In genomic region chr5:665956-666711, GRCh38 we compare ENCODE assay signal across 20 cellular contexts.
"Had no signal": no experiment of that assay in that cellular context is flagged by ENCODE, and none has a peak within 500 bp of the region (broad histone marks: within the 10 kb centered on the region; RNA-seq: fewer than 3 reads in every experiment).

No MANE protein-coding gene starts in this region.

- H3K27ac Mint-ChIP-seq: activated CD4-positive, alpha-beta T cell treated with anti-CD3 and anti-CD28 coated beads, Interleukin-2, amount 10 ng/mL, durations not matched to agents 7 days and 5 days; activated T-cell treated with anti-CD3 and anti-CD28 coated beads, Interleukin-2, amount 50 U/mL, for 72 hours; stimulated activated memory B cell treated with anti-CD40 and anti-IgM and Interleukin-4, amounts not matched to agents 10 μg/mL and 1 μg/mL and 100 μg/mL, for 72 hours had no signal

- H3K27ac ChIP-seq: breast epithelium, epithelial cell of prostate, left lung, psoas muscle, right lobe of liver, tibial artery had no signal

- H3K27me3 ChIP-seq: breast epithelium, left lung, right lobe of liver, tibial artery had no signal

- H3K4me3 ChIP-seq: breast epithelium, left lung, psoas muscle, right lobe of liver, tibial artery had no signal

- H3K4me1 Mint-ChIP-seq: activated CD4-positive, alpha-beta T cell treated with anti-CD3 and anti-CD28 coated beads, Interleukin-2, amount 10 ng/mL, durations not matched to agents 7 days and 5 days; naive thymus-derived CD8-positive, alpha-beta T cell had no signal

- H3K9me3 ChIP-seq: breast epithelium, left lung, psoas muscle, right lobe of liver, tibial artery had no signal

- H3K4me3 Mint-ChIP-seq: activated CD4-positive, alpha-beta T cell treated with anti-CD3 and anti-CD28 coated beads, Interleukin-2, amount 10 ng/mL, durations not matched to agents 7 days and 5 days; activated T-cell treated with anti-CD3 and anti-CD28 coated beads, Interleukin-2, amount 50 U/mL, for 72 hours; naive thymus-derived CD8-positive, alpha-beta T cell; stimulated activated memory B cell treated with anti-CD40 and anti-IgM and Interleukin-4, amounts not matched to agents 10 μg/mL and 1 μg/mL and 100 μg/mL, for 72 hours had no signal

- DNase-seq: activated CD4-positive, alpha-beta T cell treated with anti-CD3 and anti-CD28 coated beads, Interleukin-2, amount 10 ng/mL, durations not matched to agents 7 days and 5 days; activated CD8-positive, alpha-beta memory T cell treated with anti-CD3 and anti-CD28 coated beads, Interleukin-2, amount 50 U/mL, for 4 hours; activated effector memory CD4-positive, alpha-beta T cell treated with anti-CD3 and anti-CD28 coated beads, Interleukin-2, amount 50 U/mL, for 16 hours; activated naive CD4-positive, alpha-beta T cell treated with anti-CD3 and anti-CD28 coated beads, Interleukin-2, amount 50 U/mL, for 16 hours; activated T-cell treated with anti-CD3 and anti-CD28 coated beads, Interleukin-2, amount 50 U/mL, for 72 hours; foreskin fibroblast; hippocampal formation; mesenchymal stem cell; stimulated activated CD4-positive, alpha-beta T cell treated with anti-CD3 and anti-CD28 coated beads, Interleukin-4, amount 100 ng/mL, for 4 hours; T-helper 1 cell; T1000 had no signal

- H3K27me3 Mint-ChIP-seq: activated CD4-positive, alpha-beta T cell treated with anti-CD3 and anti-CD28 coated beads, Interleukin-2, amount 10 ng/mL, durations not matched to agents 7 days and 5 days; naive thymus-derived CD8-positive, alpha-beta T cell had no signal

- H3K4me1 ChIP-seq: breast epithelium, left lung, psoas muscle had no signal

- H3K9me3 Mint-ChIP-seq: activated CD4-positive, alpha-beta T cell treated with anti-CD3 and anti-CD28 coated beads, Interleukin-2, amount 10 ng/mL, durations not matched to agents 7 days and 5 days; activated T-cell treated with anti-CD3 and anti-CD28 coated beads, Interleukin-2, amount 50 U/mL, for 72 hours; naive thymus-derived CD8-positive, alpha-beta T cell; stimulated activated memory B cell treated with anti-CD40 and anti-IgM and Interleukin-4, amounts not matched to agents 10 μg/mL and 1 μg/mL and 100 μg/mL, for 72 hours had no signal

- H3K36me3 ChIP-seq: breast epithelium, right lobe of liver had no signal

- ATAC-seq: activated T-cell treated with anti-CD3 and anti-CD28 coated beads, Interleukin-2, amount 50 U/mL, for 72 hours; left lung; naive thymus-derived CD8-positive, alpha-beta T cell; psoas muscle; right lobe of liver; SK-N-SH treated with all-trans-retinoic acid at 6 μM for 48 hours had no signal
